ENCODE assay signal across 1 cellular context in genomic region chr1:30790256-30790525, GRCh38. TPM values are rescaled to one million over a fixed set of nuclear protein-coding genes. Genes with fewer than 3 reads are reported as not detected.
"Had no signal": no experiment of that assay in that cellular context is flagged by ENCODE, and none has a peak within 500 bp of the region (broad histone marks: within the 10 kb centered on the region; RNA-seq: fewer than 3 reads in every experiment).

No MANE protein-coding gene starts in this region.

RNA-seq across cellular contexts. Expression of gene LAPTM5, which starts 32.6 kb away (rescaled TPM):
- total RNA-seq: SJSA1 had no signal
